21 cellular contexts compared by ENCODE assay signal in the genomic region with DNA sequence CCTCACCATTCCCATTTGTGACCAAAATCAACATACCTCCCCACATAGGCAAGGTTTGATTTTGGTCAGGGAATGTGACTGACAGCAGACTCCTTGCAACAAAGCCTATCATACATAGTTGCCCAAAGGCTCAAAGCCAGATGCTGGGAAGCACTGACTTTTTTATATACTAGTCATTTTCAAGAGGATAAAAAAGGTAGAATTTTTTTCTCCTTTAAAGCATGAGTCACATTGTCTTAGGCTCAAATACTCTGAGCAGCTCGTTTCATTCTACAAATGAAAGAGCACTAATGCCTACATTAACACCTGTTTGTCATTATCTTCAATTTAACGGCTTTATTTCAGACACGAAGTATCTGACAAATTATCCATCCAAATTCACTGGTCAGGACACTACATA. TPM values are rescaled to one million over a fixed set of nuclear protein-coding genes. Genes with fewer than 3 reads are reported as not detected.
DNase-seq lines count a peak whose midpoint lies in the region; ATAC-seq, FAIRE-seq and TF ChIP-seq lines count a peak whose summit lies in the region.
"Had no signal": no experiment of that assay in that cellular context is flagged by ENCODE, and none has a peak within 500 bp of the region (broad histone marks: within the 10 kb centered on the region; RNA-seq: fewer than 3 reads in every experiment).

No MANE protein-coding gene starts in this region.

- BruUV-seq in IMR-90 (replicated peaks; lab: Mats Ljungman, UMichigan) = no TSS peak

- H3K27ac ChIP-seq in IMR-90 (ENCODE audit: insufficient read depth, low read length) (no peak overlapping the region), trophoblast cell (ENCODE audit: low read depth, low read length) (no peak overlapping the region)
- H3K27ac ChIP-seq: left lung, ovary, skin epidermis had no signal

- peaks cover 4% of the 10 kb centered on the region; the same call in 1 of the 2 replicates for H4K20me1 ChIP-seq in IMR-90 (ENCODE audit: insufficient read depth, low read length)

- H3K14ac ChIP-seq in IMR-90 (replicated peaks; ENCODE audit: low read depth, low read length) (0 out of 2 replicates have a peak overlapping the region, but pooled peaks have one; percentile 22), trophoblast cell (ENCODE audit: low read length) (no peak overlapping the region)

- H3K9ac ChIP-seq in IMR-90 (ENCODE audit: low read depth, low read length) = no peak overlapping the region
- H3K9ac ChIP-seq in trophoblast cell (ENCODE audit: low read length) = peak overlapping the region; percentile 40

- no peaks in the 10 kb centered on the region for H3K9me3 ChIP-seq in IMR-90 (ENCODE audit: control insufficient read depth, insufficient read depth, low read length)
- no peaks in the 10 kb centered on the region for H3K9me3 ChIP-seq in trophoblast cell (ENCODE audit: insufficient read depth, low read depth, low read length)
- H3K9me3 ChIP-seq: left lung, ovary, Peyer's patch had no signal

- dilution Hi-C loops in IMR-90 (cut with HindIII; ENCODE audit: low sequenced_read_pairs, unreplicated experiment) = no loop called here

- H3K79me2 ChIP-seq in trophoblast cell (ENCODE audit: control insufficient read depth, insufficient read depth, low read length, poor library complexity) = no peaks in the 10 kb centered on the region

- no peak overlapping the region for H4K12ac ChIP-seq in trophoblast cell (ENCODE audit: low read depth, low read length)

- H3K27me3 ChIP-seq in IMR-90 (ENCODE audit: control insufficient read depth, insufficient read depth, low read length) (no peaks in the 10 kb centered on the region), bronchial epithelial cell (ENCODE audit: control insufficient read depth, insufficient read depth, low read length) (no peaks in the 10 kb centered on the region), trophoblast cell (ENCODE audit: insufficient read depth, low read length) (no peaks in the 10 kb centered on the region)
- H3K27me3 ChIP-seq: left lung, ovary, Peyer's patch had no signal

- no peak overlapping the region for H2BK15ac ChIP-seq in IMR-90 (ENCODE audit: low read depth, low read length)

- no peak overlapping the region for H4K8ac ChIP-seq in IMR-90 (ENCODE audit: low read depth in 2 of 2, low read length in 2 of 2)
- H4K8ac ChIP-seq in trophoblast cell (ENCODE audit: low read depth, low read length) = no peak overlapping the region

- no peaks in the 10 kb centered on the region for H3K36me3 ChIP-seq in IMR-90 (ENCODE audit: control insufficient read depth, insufficient read depth, low read length)
- no peaks in the 10 kb centered on the region for H3K36me3 ChIP-seq in bronchial epithelial cell (ENCODE audit: control insufficient read depth, insufficient read depth, low read length)
- H3K36me3 ChIP-seq in trophoblast cell (ENCODE audit: control insufficient read depth in 1 of 2, insufficient read depth in 2 of 2, low read length in 2 of 2) = peaks cover 2 to 3% of the 10 kb centered on the region in 2 experiments
- H3K36me3 ChIP-seq: ovary had no signal

- FAIRE-seq in bronchial epithelial cell (lab: Jason Lieb, UNC) = no peak
- FAIRE-seq: frontal cortex had no signal

- CTCF ChIA-PET in IMR-90 (lab: Yijun Ruan, JAX) = interaction anchor here (1.0 kb wide), 1 partner anchor 116 kb away, joined by 4 read pairs; no protein-coding TSS in a partner anchor

- no peak overlapping the region for H2BK5ac ChIP-seq in IMR-90 (ENCODE audit: low read depth, low read length, poor library complexity, severe bottlenecking)
- H2BK5ac ChIP-seq in trophoblast cell (ENCODE audit: low read depth, low read length, poor library complexity) = no peak overlapping the region

- ATAC-seq in IMR-90 (ENCODE audit: low read depth) = no peak
- ATAC-seq in HG02970 (IDR thresholded peaks at IDR 0.05; ENCODE audit: low FRiP score, unreplicated experiment) = no peak
- ATAC-seq in esophagus mucosa = no peak
- ATAC-seq: left lung had no signal

- H2BK20ac ChIP-seq in IMR-90 (ENCODE audit: low read depth, low read length) = no peak overlapping the region

- H3K4ac ChIP-seq in IMR-90 (ENCODE audit: low read depth, low read length) (no peak overlapping the region), trophoblast cell (ENCODE audit: low read depth, low read length) (no peak overlapping the region)

- H3K79me1 ChIP-seq in IMR-90 (ENCODE audit: low read depth in 1 of 2, low read length in 2 of 2) (peaks cover 0 to 9% of the 10 kb centered on the region in 2 experiments; a peak in 3 of 4 replicates), trophoblast cell (ENCODE audit: low read length) (no peaks in the 10 kb centered on the region)

- no peak overlapping the region for H2BK120ac ChIP-seq in IMR-90 (ENCODE audit: low read depth, low read length)
- H2BK120ac ChIP-seq in trophoblast cell (ENCODE audit: insufficient read depth, low read length, poor library complexity) = no peak overlapping the region

- DNase-seq in EL = peak; percentile 41
- peak; percentile 48 for DNase-seq in IMR-90
- DNase-seq in bronchial epithelial cell (ENCODE audit: low read depth) = peak; percentile 23
- DNase-seq in trophoblast cell = no peak
- no peak for DNase-seq in HT-29 (ENCODE audit: low spot score)
- DNase-seq: activated naive CD8-positive, alpha-beta T cell treated with anti-CD3 and anti-CD28 coated beads for 36 hours; activated T-cell treated with anti-CD3 and anti-CD28 coated beads, Interleukin-2, amount 50 U/mL, for 48 hours; CD4-positive, alpha-beta memory T cell; effector memory CD4-positive, alpha-beta T cell; Karpas-422; left lung; NCI-H187; NCI-H526 treated with DMSO at 0.1 percent for 48 hours; ovary; Peyer's patch; stimulated activated CD4-positive, alpha-beta T cell treated with anti-CD3 and anti-CD28 coated beads, Interleukin-4, amount 100 ng/mL, for 4 hours; SW 1271 had no signal

- H2AK9ac ChIP-seq in IMR-90 (replicated peaks; ENCODE audit: low read depth, low read length, poor library complexity) = no peak overlapping the region

- no peak overlapping the region for H3K4me2 ChIP-seq in IMR-90 (ENCODE audit: low read depth, low read length)
- H3K4me2 ChIP-seq in trophoblast cell (ENCODE audit: low read length) = no peak overlapping the region

- no CpG with 5 or more reads among the region's 3 CpGs for WGBS in IMR-90 (ENCODE audit: extremely low coverage in 2 of 2, insufficient read length in 1 of 2), 2 experiments
- WGBS in trophoblast cell (ENCODE audit: extremely low coverage, insufficient coverage, insufficient read length) = no CpG with 5 or more reads among the region's 3 CpGs

- H2AFZ ChIP-seq in IMR-90 (replicated peaks; ENCODE audit: low read length, poor library complexity) (no peak overlapping the region), trophoblast cell (ENCODE audit: insufficient read depth, low read length, poor library complexity) (no peak overlapping the region)

- H3K4me1 ChIP-seq in IMR-90 (ENCODE audit: control insufficient read depth, insufficient read depth, low read length) (peaks cover 2% of the 10 kb centered on the region), trophoblast cell (ENCODE audit: control insufficient read depth in 1 of 2, insufficient read depth in 2 of 2, low read length in 2 of 2) (no peaks in the 10 kb centered on the region)

- H3K18ac ChIP-seq in IMR-90 (ENCODE audit: low read depth, low read length) (no peak overlapping the region), trophoblast cell (ENCODE audit: low read length) (no peak overlapping the region)

- no peak overlapping the region for H3K56ac ChIP-seq in IMR-90 (ENCODE audit: extremely low read depth, insufficient read depth, low read length)

- H3K23ac ChIP-seq in IMR-90 (ENCODE audit: low read depth, low read length) = 0 out of 2 replicates have a peak overlapping the region, but pooled peaks have one; percentile 62
- peak overlapping the region; percentile 74 for H3K23ac ChIP-seq in trophoblast cell (ENCODE audit: low read length)

- H2AK5ac ChIP-seq in IMR-90 (ENCODE audit: low read depth, low read length) (no peak overlapping the region), trophoblast cell (ENCODE audit: low read length) (no peak overlapping the region)

- no peak for TF ChIP-seq RAD21 in IMR-90 (IDR thresholded peaks at IDR 0.05; ENCODE audit: low read length)

- H3K4me3 ChIP-seq in IMR-90 (ENCODE audit: insufficient read depth, low read depth, low read length) (no peak overlapping the region), bronchial epithelial cell (ENCODE audit: low read depth, low read length) (no peak overlapping the region), trophoblast cell (ENCODE audit: low read depth, low read length) (no peak overlapping the region)
- H3K4me3 ChIP-seq: left lung, ovary, Peyer's patch, skin epidermis had no signal

- intact Hi-C loops in IMR-90 (cut with micrococcal nuclease) = no loop called here

- POLR2A ChIA-PET in IMR-90 (lab: Charles Lee; ENCODE audit: unreplicated experiment) = no interaction called here

- H2BK12ac ChIP-seq in trophoblast cell (ENCODE audit: low read length) = no peak overlapping the region

- TF ChIP-seq CTCF in IMR-90 (conservative IDR thresholded peaks at IDR 0.05; ENCODE audit: low read depth, low read length) (no peak), bronchial epithelial cell (IDR thresholded peaks at IDR 0.05; ENCODE audit: insufficient read depth, low read length, severe bottlenecking) (no peak)

- in situ Hi-C loops in IMR-90 (cut with MboI; ENCODE audit: low sequenced_read_pairs) = loop anchor here (5.0 to 25.0 kb wide), 2 partner anchors 80 to 755 kb away; a partner anchor contains a TSS

- H4K91ac ChIP-seq in IMR-90 (ENCODE audit: insufficient read depth, low read depth, low read length) (no peak overlapping the region), trophoblast cell (ENCODE audit: low read depth, low read length) (no peak overlapping the region)

- H3K9me1 ChIP-seq in IMR-90 (ENCODE audit: insufficient read depth, low read length) = no peaks in the 10 kb centered on the region

- H4K5ac ChIP-seq in IMR-90 (ENCODE audit: low read depth, low read length) = no peak overlapping the region; the same call in 1 of the 2 replicates

- no peak for TF ChIP-seq POLR2A in IMR-90 (IDR thresholded peaks at IDR 0.05; ENCODE audit: low read depth, low read length)

RNA-seq across cellular contexts. Expression of a gene that starts 36.2 kb away (rescaled TPM):
- total RNA-seq in IMR-90 (2012; rRNA removed) (21.1 and 22.8 TPM in 2 replicates), bronchial epithelial cell (22.6 and 29.4 TPM in 2 replicates), esophagus mucosa (29.1 TPM)
- polyA plus RNA-seq in IMR-90 (2012; rRNA removed) = 11.3 and 14.7 TPM in 2 replicates
- polyA plus RNA-seq in IMR-90 (2012; cell fraction: cytosol; rRNA removed) = 2.0 and 3.0 TPM in 2 replicates
- 3.6 and 24.3 TPM in 2 replicates for polyA plus RNA-seq in IMR-90 (2012; cell fraction: nucleus; rRNA removed; ENCODE audit: low replicate concordance)
- polyA plus RNA-seq in trophoblast cell (2013) = 18.5 and 21.0 TPM in 2 replicates
- total RNA-seq in HT-29 (2014; rRNA removed; shearing (Covaris generic)) = 12.3 and 30.7 TPM in 2 replicates

RNA-seq across cellular contexts. Expression of a gene that starts 45.0 kb away (rescaled TPM):
- total RNA-seq in IMR-90 (2012; rRNA removed) = 6,979 and 8,412 TPM in 2 replicates
- polyA plus RNA-seq in IMR-90 (2012; rRNA removed) = 6,722 and 7,454 TPM in 2 replicates
- polyA plus RNA-seq in IMR-90 (2012; cell fraction: cytosol; rRNA removed) = 2,230 and 5,114 TPM in 2 replicates
- 764 and 3,092 TPM in 2 replicates for polyA plus RNA-seq in IMR-90 (2012; cell fraction: nucleus; rRNA removed; ENCODE audit: low replicate concordance)
- total RNA-seq in bronchial epithelial cell = 4,627 and 5,325 TPM in 2 replicates
- 2,156 and 2,172 TPM in 2 replicates for polyA plus RNA-seq in trophoblast cell (2013)
- total RNA-seq in HT-29 (2014; rRNA removed; shearing (Covaris generic)) = 1,535 and 1,670 TPM in 2 replicates
- 2,122 TPM for total RNA-seq in esophagus mucosa

Comparison
In these comparisons a context has a peak if more than half of its experiments do, and no peak if none do; other contexts are left out.
1. DNase-seq: peak in EL (single experiment), IMR-90 (single experiment) and bronchial epithelial cell (single experiment); none in trophoblast cell (0 of 2) and HT-29 (single experiment).